Comparison of ENCODE assay signal across 20 cellular contexts in the genomic region with DNA sequence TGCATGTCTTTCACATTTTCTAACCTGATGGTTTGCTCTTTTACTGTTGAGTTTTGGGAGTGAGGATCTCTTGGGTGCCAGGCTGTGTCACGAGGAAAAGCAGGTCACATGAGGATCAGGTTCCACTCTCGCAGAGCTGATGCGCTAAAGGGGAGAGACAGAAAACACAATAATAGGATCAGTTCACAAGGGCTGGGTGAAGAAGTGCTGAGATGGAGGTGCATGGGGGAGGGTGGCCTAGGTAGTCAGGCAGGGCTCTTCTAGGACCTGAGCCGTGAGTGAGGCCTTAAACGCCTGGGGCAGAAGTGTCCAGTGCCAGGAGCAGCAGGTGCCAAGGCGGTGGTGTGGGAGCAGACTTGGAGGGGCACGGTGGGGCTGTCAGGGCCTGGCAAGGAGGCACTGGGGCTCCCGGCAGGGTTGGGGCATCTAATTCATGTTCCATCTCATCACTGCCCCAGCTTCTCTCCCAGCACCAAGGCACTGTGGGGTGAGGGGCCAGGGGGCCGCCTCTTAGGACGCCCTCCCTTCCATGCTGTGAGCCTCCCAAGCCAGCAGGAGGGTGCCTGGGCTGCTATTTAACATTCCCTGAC. TPM values are rescaled to one million over a fixed set of nuclear protein-coding genes. Genes with fewer than 3 reads are reported as not detected.
A peak's percentile ranks its signal among the peaks of the same experiment; 100 is the strongest.
DNase-seq lines count a peak whose midpoint lies in the region; ATAC-seq and TF ChIP-seq lines count a peak whose summit lies in the region.
"Had no signal": no experiment of that assay in that cellular context is flagged by ENCODE, and none has a peak within 500 bp of the region (broad histone marks: within the 10 kb centered on the region; RNA-seq: fewer than 3 reads in every experiment).

No MANE protein-coding gene starts in this region.

- no peak overlapping the region for H2BK5ac ChIP-seq in mesenchymal stem cell (ENCODE audit: low read depth, low read length, poor library complexity, severe bottlenecking)

- no peak overlapping the region for H2BK15ac ChIP-seq in mesenchymal stem cell (ENCODE audit: low read depth, poor library complexity, severe bottlenecking)

- H4K91ac ChIP-seq in mesenchymal stem cell (ENCODE audit: low read length): no peak overlapping the region

- H3K4ac ChIP-seq in mesenchymal stem cell (ENCODE audit: low read depth in 1 of 2, low read length in 2 of 2): no peak overlapping the region

- H3K27me3 ChIP-seq in mesenchymal stem cell (ENCODE audit: control insufficient read depth in 1 of 2, insufficient read depth in 1 of 2, low read length in 2 of 2) (peaks cover 0 to 67% of the 10 kb centered on the region in 2 experiments), vagina (no peaks in the 10 kb centered on the region)

- peak overlapping the region; percentile 40 for H2AK5ac ChIP-seq in mesenchymal stem cell (ENCODE audit: low read length, severe bottlenecking)

- no peak overlapping the region for H2BK120ac ChIP-seq in mesenchymal stem cell (ENCODE audit: low read depth, low read length)

- no peak overlapping the region for H3K4me2 ChIP-seq in mesenchymal stem cell (ENCODE audit: low read length, poor library complexity, severe bottlenecking)
- H3K4me2 ChIP-seq: smooth muscle cell had no signal

- no peak overlapping the region for H2BK12ac ChIP-seq in mesenchymal stem cell (ENCODE audit: low read length in 2 of 2)

- H3K18ac ChIP-seq in mesenchymal stem cell (ENCODE audit: low read depth in 1 of 2, low read length in 2 of 2): no peak overlapping the region

- TF ChIP-seq CTCF in vagina (IDR thresholded peaks at IDR 0.05): no peak

- ATAC-seq in HG03521 (IDR thresholded peaks at IDR 0.05; ENCODE audit: unreplicated experiment) (no peak), GM21619 (IDR thresholded peaks at IDR 0.05; ENCODE audit: unreplicated experiment) (no peak)
- ATAC-seq: activated CD4-positive, CD25-positive, alpha-beta regulatory T cell treated with anti-CD3 and anti-CD28 coated beads, Interleukin-2, amount 50 U/mL, for 24 hours; T-cell had no signal

- H3K79me1 ChIP-seq in mesenchymal stem cell (replicated peaks; ENCODE audit: low read length, poor library complexity, severe bottlenecking): no peaks in the 10 kb centered on the region

- no peak for TF ChIP-seq POLR2A in vagina (IDR thresholded peaks at IDR 0.05)

- H3K9ac ChIP-seq in mesenchymal stem cell (ENCODE audit: low read length): no peak overlapping the region

- H3K27ac ChIP-seq in mesenchymal stem cell (ENCODE audit: low read length, poor library complexity, severe bottlenecking) (no peak overlapping the region), vagina (peak overlapping the region; percentile 50)
- H3K27ac ChIP-seq: SJSA1 had no signal

- peaks cover 45% of the 10 kb centered on the region for H3K4me1 ChIP-seq in mesenchymal stem cell (ENCODE audit: control insufficient read depth, insufficient read depth, low read depth, low read length)
- peaks cover 4% of the 10 kb centered on the region for H3K4me1 ChIP-seq in vagina
- H3K4me1 ChIP-seq: SJSA1 had no signal

- H3K36me3 ChIP-seq in mesenchymal stem cell (ENCODE audit: control insufficient read depth in 1 of 2, insufficient read depth in 2 of 2, low read depth in 1 of 2, low read length in 2 of 2): peaks cover 0 to 7% of the 10 kb centered on the region in 2 experiments
- no peaks in the 10 kb centered on the region for H3K36me3 ChIP-seq in vagina
- H3K36me3 ChIP-seq: SJSA1 had no signal

- no peak overlapping the region for H4K8ac ChIP-seq in mesenchymal stem cell (ENCODE audit: low read length)

- H3K4me3 ChIP-seq in mesenchymal stem cell (ENCODE audit: insufficient read depth in 1 of 2, low read depth in 1 of 2, low read length in 2 of 2): no peak overlapping the region
- H3K4me3 ChIP-seq in vagina: no peak overlapping the region
- H3K4me3 ChIP-seq: SJSA1, smooth muscle cell had no signal

- H3K23ac ChIP-seq in mesenchymal stem cell (ENCODE audit: low read length in 2 of 2): no peak overlapping the region

- 80% methylated on average over 10 of the region's 10 CpGs for WGBS in mesenchymal stem cell

- peak; percentile 22 to 48 for DNase-seq in NCI-H526 (lab: John Stamatoyannopoulos, UW)
- DNase-seq in NCI-H526 treated with DMSO at 0.1 percent for 48 hours (lab: John Stamatoyannopoulos, UW): no peak
- peak; percentile 64 for DNase-seq in NCI-H82 treated with DMSO at 0.1 percent for 48 hours (lab: John Stamatoyannopoulos, UW; ENCODE audit: unreplicated experiment)
- DNase-seq in mesenchymal stem cell: no peak
- DNase-seq in vagina (ENCODE audit: extremely low spot score in 2 of 2): no peak
- DNase-seq in hypothalamus (lab: John Stamatoyannopoulos, UW): no peak
- DNase-seq: activated CD4-positive, alpha-beta memory T cell treated with anti-CD3 and anti-CD28 coated beads, Interleukin-2, amount 10 ng/mL, durations not matched to agents 7 days and 5 days; activated naive CD8-positive, alpha-beta T cell treated with anti-CD3 and anti-CD28 coated beads, Interleukin-2, amount 10 ng/mL, durations not matched to agents 7 days and 5 days; C1 segment of cervical spinal cord; mammary epithelial cell; NCI-H1436 treated with DMSO at 0.1 percent for 48 hours; NCI-H510A; retina; stimulated activated CD4-positive, alpha-beta T cell treated with anti-CD3 and anti-CD28 coated beads, Interleukin-2, amount 100 ng/mL, for 24 hours; T-cell had no signal

- no peak overlapping the region for H3K14ac ChIP-seq in mesenchymal stem cell (ENCODE audit: low read length in 2 of 2)

- no peak overlapping the region for H2AFZ ChIP-seq in mesenchymal stem cell (ENCODE audit: low read depth, low read length)

- intact Hi-C loops in vagina (cut with DNase I): no loop called here

- H3K9me3 ChIP-seq in mesenchymal stem cell (ENCODE audit: control insufficient read depth, low read length): no peaks in the 10 kb centered on the region
- no peaks in the 10 kb centered on the region for H3K9me3 ChIP-seq in vagina
- H3K9me3 ChIP-seq: SJSA1 had no signal

RNA-seq across cellular contexts. Expression of gene KCNIP3, which starts 9.3 kb away (rescaled TPM):
- 0.18 TPM for polyA plus RNA-seq in mesenchymal stem cell (2013, experiment 1 of 2)
- polyA plus RNA-seq in mesenchymal stem cell (2013, experiment 2 of 2): 0.05 TPM
- total RNA-seq in vagina: 27.5 TPM
- total RNA-seq: activated CD4-positive, alpha-beta memory T cell treated with anti-CD3 and anti-CD28 coated beads, Interleukin-2, amount 10 ng/mL, durations not matched to agents 7 days and 5 days; activated naive CD8-positive, alpha-beta T cell treated with anti-CD3 and anti-CD28 coated beads, Interleukin-2, amount 10 ng/mL, durations not matched to agents 7 days and 5 days; T-cell had no signal

RNA-seq across cellular contexts. Expression of gene PROM2, which starts 32.2 kb away (rescaled TPM):
- polyA plus RNA-seq in mesenchymal stem cell (2013, experiment 1 of 2): 0.18 TPM
- 0.05 TPM for polyA plus RNA-seq in mesenchymal stem cell (2013, experiment 2 of 2)
- total RNA-seq in vagina: 70.5 TPM

Comparison
In these comparisons a context has a peak if more than half of its experiments do, and no peak if none do; other contexts are left out.
1. DNase-seq: peak in NCI-H526 (2 of 2) and NCI-H82 treated with DMSO at 0.1 percent for 48 hours (single experiment); none in NCI-H526 treated with DMSO at 0.1 percent for 48 hours (single experiment), mesenchymal stem cell (single experiment), vagina (0 of 2) and hypothalamus (0 of 51).